Comparison of ENCODE assay signal across 10 cellular contexts in the genomic region with DNA sequence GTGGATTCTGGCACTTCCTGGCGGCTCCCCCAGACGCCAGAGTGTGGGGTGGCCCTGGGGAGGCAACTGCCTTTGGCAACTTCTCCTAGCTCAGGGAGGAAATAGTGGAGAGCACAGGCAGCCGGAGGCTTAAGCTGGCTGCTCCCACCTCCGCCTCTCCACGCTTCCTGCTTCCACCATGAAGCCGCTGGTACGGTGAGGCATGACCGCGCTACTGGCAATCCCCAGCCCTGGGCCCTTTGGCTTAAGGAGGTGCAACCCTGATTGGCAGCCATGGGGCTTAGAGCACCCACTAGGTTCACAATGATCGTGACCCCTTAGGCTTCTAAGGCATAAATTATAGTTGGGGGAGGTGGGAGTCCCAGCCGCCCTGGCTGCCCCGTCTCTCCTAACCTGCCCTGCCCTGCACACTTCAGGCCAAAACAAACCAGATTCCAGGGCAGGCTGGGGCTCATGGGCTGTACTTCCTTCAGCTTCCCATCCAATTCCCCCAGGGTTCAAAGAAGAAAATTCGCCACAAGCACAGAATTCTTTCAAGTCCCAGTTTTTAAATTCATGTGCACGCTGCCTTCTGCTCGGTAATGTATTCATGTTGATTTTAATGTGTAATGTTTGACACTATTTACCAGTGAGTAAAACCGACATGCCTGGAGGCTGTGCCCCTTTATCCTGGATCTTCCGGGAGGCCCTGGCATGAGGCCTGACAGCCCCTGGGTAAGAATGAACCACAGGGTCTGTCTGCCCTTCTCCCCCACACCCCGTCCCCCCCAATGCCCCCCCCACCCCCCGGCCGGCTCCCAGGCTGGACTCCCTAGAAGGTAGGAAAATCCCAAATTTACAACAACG.
DNase-seq lines count a peak whose midpoint lies in the region; TF ChIP-seq lines count a peak whose summit lies in the region.
"Had no signal": no experiment of that assay in that cellular context is flagged by ENCODE, and none has a peak within 500 bp of the region (broad histone marks: within the 10 kb centered on the region; RNA-seq: fewer than 3 reads in every experiment).

No MANE protein-coding gene starts in this region.

- H3F3A ChIP-seq in PC-9 (ENCODE audit: insufficient read depth, low read depth): no peaks in the 10 kb centered on the region

- BruUV-seq in PC-9 (replicated peaks; lab: Mats Ljungman, UMichigan): no TSS peak

- no peaks in the 10 kb centered on the region for H3K79me2 ChIP-seq in PC-9 (ENCODE audit: low read depth)

- peak overlapping the region; percentile 43; the same call in 1 of the 2 replicates for H3K4me2 ChIP-seq in PC-9

- peaks cover 5% of the 10 kb centered on the region for H3K4me1 ChIP-seq in BE2C
- H3K4me1 ChIP-seq in PC-9 (replicated peaks; ENCODE audit: insufficient read depth): no peaks in the 10 kb centered on the region
- peaks cover 35 to 37% of the 10 kb centered on the region in 2 experiments for H3K4me1 ChIP-seq in neutrophil (ENCODE audit: control insufficient read depth in 1 of 2, insufficient read depth in 1 of 2, low read depth in 1 of 2, low read length in 1 of 2)

- H3K9me2 ChIP-seq in PC-9 (ENCODE audit: insufficient read depth): no peaks in the 10 kb centered on the region

- H3K27me3 ChIP-seq in BE2C (no peaks in the 10 kb centered on the region), PC-9 (ENCODE audit: insufficient read depth, low read depth) (no peaks in the 10 kb centered on the region), neutrophil (no peaks in the 10 kb centered on the region)

- CTCF ChIA-PET in PC-9 (lab: Charles Lee): interaction anchor here (0.7 kb wide), 1 partner anchor 112 kb away, joined by 11 read pairs; no protein-coding TSS in a partner anchor

- no peak overlapping the region for H2AFZ ChIP-seq in PC-9

- DNase-seq in BE2C (peak; percentile 56), PC-9 (no peak), fibroblast of peridontal ligament (ENCODE audit: extremely low read depth) (peak; percentile 26), NCI-H1048 (lab: John Stamatoyannopoulos, UW) (no peak), nucleus accumbens (lab: John Stamatoyannopoulos, UW) (no peak), NCI-H1436 (lab: John Stamatoyannopoulos, UW) (no peak)
- DNase-seq in activated CD8-positive, alpha-beta memory T cell treated with anti-CD3 and anti-CD28 coated beads, Interleukin-2, amount 50 U/mL, for 4 hours: no peak
- DNase-seq: C1 segment of cervical spinal cord, T-cell had no signal

- TF ChIP-seq CTCF in BE2C (IDR thresholded peaks at IDR 0.05; ENCODE audit: low read depth, low read length) (no peak), PC-9 (conservative IDR thresholded peaks at IDR 0.05) (no peak), neutrophil (IDR thresholded peaks at IDR 0.05) (no peak)

- POLR2A ChIA-PET in PC-9 (lab: Charles Lee; ENCODE audit: unreplicated experiment): no interaction called here

- 0 out of 2 replicates have a peak overlapping the region, but pooled peaks have one; percentile 3 for H3K4me3 ChIP-seq in BE2C (ENCODE audit: low read depth, low read length)
- H3K4me3 ChIP-seq in PC-9: no peak overlapping the region
- H3K4me3 ChIP-seq in neutrophil (ENCODE audit: low read depth in 1 of 2, low read length in 1 of 2): peak overlapping the region; percentile 35 to 40

- H3K9me3 ChIP-seq in BE2C (no peaks in the 10 kb centered on the region), PC-9 (ENCODE audit: insufficient read depth, low read depth) (no peaks in the 10 kb centered on the region), neutrophil (no peaks in the 10 kb centered on the region)

- intact Hi-C loops in PC-9 (cut with micrococcal nuclease; ENCODE audit: unreplicated experiment): no loop called here

- H4K20me1 ChIP-seq in PC-9 (ENCODE audit: insufficient read depth): no peaks in the 10 kb centered on the region

- H3K36me3 ChIP-seq in BE2C (no peaks in the 10 kb centered on the region), PC-9 (ENCODE audit: low read depth) (no peaks in the 10 kb centered on the region), neutrophil (no peaks in the 10 kb centered on the region)

- H3K27ac ChIP-seq in PC-9 (no peak overlapping the region), neutrophil (peak overlapping the region; percentile 80)

Comparison
In these comparisons a context has a peak if more than half of its experiments do, and no peak if none do; other contexts are left out.
1. DNase-seq: peak in BE2C (single experiment) and fibroblast of peridontal ligament (single experiment); none in PC-9 (0 of 2), NCI-H1048 (single experiment), nucleus accumbens (0 of 56), activated CD8-positive, alpha-beta memory T cell treated with anti-CD3 and anti-CD28 coated beads, Interleukin-2, amount 50 U/mL, for 4 hours (single experiment) and NCI-H1436 (single experiment).